In genomic region chr5:9354336-9355081, GRCh38 we compare ENCODE assay signal across 2 cellular contexts.
TF ChIP-seq lines count a peak whose summit lies in the region.

No MANE protein-coding gene starts in this region.

TF ChIP-seq in liver, 16 proteins besides CTCF, POLR2A, EP300 and RAD21 (continued from another document):
- TF ChIP-seq REST (IDR thresholded peaks at IDR 0.05) (no peak), HNF4A (conservative IDR thresholded peaks at IDR 0.05) (peak in 1 of 2 donors; percentile 45), SP1 (IDR thresholded peaks at IDR 0.05) (no peak), NR2F2 (IDR thresholded peaks at IDR 0.05) (no peak), ATF3 (IDR thresholded peaks at IDR 0.05) (no peak)

TF ChIP-seq in HepG2, 621 proteins besides CTCF, POLR2A, EP300 and RAD21 (continued from another document):
- TF ChIP-seq ZNF609 (CRISPR knock-in tag; IDR thresholded peaks at IDR 0.05; ENCODE audit: borderline replicate concordance) (no peak), TIGD3 (CRISPR knock-in tag; IDR thresholded peaks at IDR 0.05; ENCODE audit: borderline replicate concordance) (no peak), BCLAF1 (IDR thresholded peaks at IDR 0.05) (no peak), ZNF17 (CRISPR knock-in tag; IDR thresholded peaks at IDR 0.05) (no peak), ISL2 (CRISPR knock-in tag; IDR thresholded peaks at IDR 0.05) (no peak), THAP7 (CRISPR knock-in tag; IDR thresholded peaks at IDR 0.05) (no peak), ZNF850 (CRISPR knock-in tag; conservative IDR thresholded peaks at IDR 0.05) (no peak), BHLHE40 (IDR thresholded peaks at IDR 0.05; ENCODE audit: low read length) (no peak)
